26 cellular contexts compared by ENCODE assay signal in genomic region chr6:116046739-116047138, GRCh38. TPM values are rescaled to one million over a fixed set of nuclear protein-coding genes. Genes with fewer than 3 reads are reported as not detected.
DNase-seq lines count a peak whose midpoint lies in the region; ATAC-seq, FAIRE-seq and TF ChIP-seq lines count a peak whose summit lies in the region.
"Had no signal": no experiment of that assay in that cellular context is flagged by ENCODE, and none has a peak within 500 bp of the region (broad histone marks: within the 10 kb centered on the region; RNA-seq: fewer than 3 reads in every experiment).

No MANE protein-coding gene starts in this region.

- H3K9me3 ChIP-seq in HepG2 (ENCODE audit: low read length) (no peaks in the 10 kb centered on the region), right lobe of liver (no peaks in the 10 kb centered on the region), K562 (replicated peaks; ENCODE audit: control insufficient read depth, insufficient read depth, low read depth, low read length) (no peaks in the 10 kb centered on the region), tibial nerve (peaks cover 0 to 13% (median 1%) of the 10 kb centered on the region in 4 donors)
- H3K9me3 ChIP-seq: BLaER1 treated with 17β-estradiol and CSF1 and Interleukin-3, amounts not matched to agents 10 nM and 100 nM; Caco-2 had no signal

- no peak for DNase-seq in HepG2 (ENCODE audit: low spot score)
- DNase-seq in right lobe of liver, result no peak
- no peak for DNase-seq in K562 (ENCODE audit: extremely low read depth in 1 of 4, low spot score in 3 of 4)
- no peak for DNase-seq in NOMO-1 (lab: John Stamatoyannopoulos, UW; ENCODE audit: unreplicated experiment in 2 of 2)
- no peak for DNase-seq in tibial nerve (ENCODE audit: low spot score in 2 of 2)
- DNase-seq: AML-193; Caco-2; Calu3; CD4-positive, alpha-beta T cell; CD8-positive, alpha-beta T cell; DMS153; DMS79; DND-41; GDM1 had no signal

- TF ChIP-seq POLR2A in HepG2 (IDR thresholded peaks at IDR 0.05; ENCODE audit: insufficient read depth in 1 of 2, low read depth in 2 of 2, low read length in 2 of 2), result no peak
- no peak for TF ChIP-seq POLR2A in right lobe of liver (IDR thresholded peaks at IDR 0.05)
- no peak for TF ChIP-seq POLR2A in K562 (conservative IDR thresholded peaks at IDR 0.05)
- no peak for TF ChIP-seq POLR2A in tibial nerve (IDR thresholded peaks at IDR 0.05)

- FAIRE-seq in HepG2 (lab: Jason Lieb, UNC), result no peak
- no peak for FAIRE-seq in K562 (lab: Jason Lieb, UNC)
- FAIRE-seq: A204.1, D721Med, GM12892, GM18507, GM19239 had no signal

- no peaks in the 10 kb centered on the region for H4K20me1 ChIP-seq in HepG2 (ENCODE audit: insufficient read depth, low read length)
- no peaks in the 10 kb centered on the region for H4K20me1 ChIP-seq in K562 (replicated peaks; ENCODE audit: control insufficient read depth, insufficient read depth, low read length)
- H4K20me1 ChIP-seq: BLaER1 treated with 17β-estradiol and CSF1 and Interleukin-3, amounts not matched to agents 10 nM and 100 nM had no signal

- H3K79me2 ChIP-seq in HepG2 (ENCODE audit: insufficient read depth, low read length) (peaks cover 29% of the 10 kb centered on the region), K562 (ENCODE audit: control insufficient read depth, insufficient read depth, low read length) (no peaks in the 10 kb centered on the region)

- CTCF ChIA-PET in HepG2 (lab: Yijun Ruan, JAX; ENCODE audit: low intra/inter-chr PET ratio, low total read pairs) (no interaction called here), K562 (lab: Yijun Ruan, JAX; ENCODE audit: low intra/inter-chr PET ratio) (no interaction called here)

- WGBS in HepG2 (ENCODE audit: low lambda C conversion rate), result 0% methylated on average over 1 of the region's 1 CpG
- WGBS in right lobe of liver (ENCODE audit: insufficient coverage, low coverage, low lambda C conversion rate, missing lambda C conversion rate), result 0% methylated on average over 1 of the region's 1 CpG
- WGBS in K562 (ENCODE audit: insufficient coverage, low coverage, missing lambda C conversion rate), result 0% methylated on average over 1 of the region's 1 CpG
- 0% methylated on average over 1 of the region's 1 CpG for WGBS in tibial nerve, 2 donors

- no peak for ATAC-seq in HepG2
- no peak for ATAC-seq in right lobe of liver
- peak; percentile 16 for ATAC-seq in GM19452 (IDR thresholded peaks at IDR 0.05; ENCODE audit: unreplicated experiment)
- peak; percentile 14 for ATAC-seq in HG03354 (IDR thresholded peaks at IDR 0.05; ENCODE audit: poor library complexity, severe bottlenecking, unreplicated experiment)
- no peak for ATAC-seq in K562
- no peak for ATAC-seq in HG02623 (IDR thresholded peaks at IDR 0.05; ENCODE audit: unreplicated experiment)
- ATAC-seq: CD8-positive, alpha-beta T cell had no signal

- BruUV-seq in HepG2 (replicated peaks; lab: Mats Ljungman, UMichigan) (no TSS peak), K562 (replicated peaks; lab: Mats Ljungman, UMichigan) (no TSS peak)

- in situ Hi-C loops in HepG2 (cut with HindIII; ENCODE audit: extremely low pct_ligation_motif_present, low pct_unique_long_range_greater_than_20kb) (no loop called here), K562 (cut with MboI) (no loop called here)

- no peak overlapping the region for H2AFZ ChIP-seq in HepG2 (ENCODE audit: low read length)
- no peak overlapping the region for H2AFZ ChIP-seq in K562 (ENCODE audit: low read depth, low read length)

- H3K4me2 ChIP-seq in HepG2 (ENCODE audit: low read depth, low read length) (no peak overlapping the region), K562 (ENCODE audit: insufficient read depth, low read length) (no peak overlapping the region)

- H3K4me1 ChIP-seq in HepG2 (ENCODE audit: insufficient read depth, low read length) (peaks cover 27% of the 10 kb centered on the region), right lobe of liver (peaks cover 0 to 5% (median 0%) of the 10 kb centered on the region in 4 donors), K562 (replicated peaks in 1 of 2; ENCODE audit: control insufficient read depth in 2 of 2, insufficient read depth in 2 of 2, low read length in 2 of 2) (no peaks in the 10 kb centered on the region), tibial nerve (no peaks in the 10 kb centered on the region)

- intact Hi-C loops in HepG2 (cut with micrococcal nuclease; ENCODE audit: unreplicated experiment), result no loop called here
- intact Hi-C loops in right lobe of liver (cut with DNase I), result no loop called here
- intact Hi-C loops in K562 (cut with micrococcal nuclease), result no loop called here

- H3K9ac ChIP-seq in HepG2 (ENCODE audit: insufficient read depth, low read depth, low read length) (no peak overlapping the region), K562 (ENCODE audit: insufficient read depth in 1 of 2, low read depth in 2 of 2, low read length in 2 of 2) (no peak overlapping the region)
- H3K9ac ChIP-seq: BLaER1 treated with 17β-estradiol and CSF1 and Interleukin-3, amounts not matched to agents 10 nM and 100 nM had no signal

- no peaks in the 10 kb centered on the region for H3K9me1 ChIP-seq in K562 (ENCODE audit: control insufficient read depth, insufficient read depth, low read length)

- H3K27me3 ChIP-seq in HepG2 (ENCODE audit: control insufficient read depth in 1 of 2, insufficient read depth in 2 of 2, low read length in 2 of 2) (no peaks in the 10 kb centered on the region), right lobe of liver (no peaks in the 10 kb centered on the region), K562 (ENCODE audit: control insufficient read depth in 2 of 2, insufficient read depth in 2 of 2, low read length in 2 of 2) (no peaks in the 10 kb centered on the region), tibial nerve (no peaks in the 10 kb centered on the region)
- H3K27me3 ChIP-seq: BLaER1 treated with 17β-estradiol and CSF1 and Interleukin-3, amounts not matched to agents 10 nM and 100 nM had no signal

- H3K36me3 ChIP-seq in HepG2 (replicated peaks in 1 of 2; ENCODE audit: control insufficient read depth in 1 of 2, insufficient read depth in 2 of 2, low read length in 2 of 2) (no peaks in the 10 kb centered on the region; a peak in 3 of 5 replicates), right lobe of liver (no peaks in the 10 kb centered on the region), K562 (ENCODE audit: control insufficient read depth, insufficient read depth, low read length) (no peaks in the 10 kb centered on the region), tibial nerve (no peaks in the 10 kb centered on the region)
- H3K36me3 ChIP-seq: BLaER1 treated with 17β-estradiol and CSF1 and Interleukin-3, amounts not matched to agents 10 nM and 100 nM had no signal

- TF ChIP-seq EP300 in HepG2 (IDR thresholded peaks at IDR 0.05; ENCODE audit: low read depth in 2 of 2, low read length in 2 of 2), result no peak
- TF ChIP-seq EP300 in HepG2 (CRISPR knock-in tag; IDR thresholded peaks at IDR 0.05; ENCODE audit: borderline replicate concordance), result no peak
- TF ChIP-seq EP300 in K562 (IDR thresholded peaks at IDR 0.05; ENCODE audit: low read length), result no peak
- no peak for TF ChIP-seq EP300 in tibial nerve (IDR thresholded peaks at IDR 0.05)

- no peak for TF ChIP-seq RAD21 in HepG2 (CRISPR knock-in tag; IDR thresholded peaks at IDR 0.05)
- no peak for TF ChIP-seq RAD21 in K562 (CRISPR knock-in tag; conservative IDR thresholded peaks at IDR 0.05 in 1 of 2, IDR thresholded peaks at IDR 0.05 in 1 of 2)

- no peak for TF ChIP-seq CTCF in HepG2 (CRISPR knock-in tag; IDR thresholded peaks at IDR 0.05)
- no peak for TF ChIP-seq CTCF in right lobe of liver (IDR thresholded peaks at IDR 0.05)
- no peak for TF ChIP-seq CTCF in K562 (IDR thresholded peaks at IDR 0.05 in 2 of 3, conservative IDR thresholded peaks at IDR 0.05 in 1 of 3; ENCODE audit: insufficient read depth in 2 of 3, low read depth in 1 of 3, low read length in 3 of 3)
- TF ChIP-seq CTCF in tibial nerve (IDR thresholded peaks at IDR 0.05), result no peak

- H3K27ac ChIP-seq in HepG2 (ENCODE audit: extremely low read length, insufficient read depth, low read length) (no peak overlapping the region), right lobe of liver (no peak overlapping the region), K562 (ENCODE audit: extremely low read depth, low read depth, low read length) (no peak overlapping the region), tibial nerve (no peak overlapping the region)
- H3K27ac ChIP-seq: 22Rv1; BLaER1 treated with 17β-estradiol and CSF1 and Interleukin-3, amounts not matched to agents 10 nM and 100 nM; C4-2B had no signal

- POLR2A ChIA-PET in HepG2 (lab: Yijun Ruan, JAX) (interaction anchor here (1.9 kb wide), 1 partner anchor 14 kb away, joined by 11 read pairs; the partner anchor contains the start of gene FRK), K562 (lab: Yijun Ruan, JAX) (no interaction called here)

- no peak overlapping the region for H3K4me3 ChIP-seq in HepG2 (replicated peaks in 1 of 3; ENCODE audit: insufficient read depth in 1 of 3, low read depth in 2 of 3, low read length in 3 of 3)
- H3K4me3 ChIP-seq in right lobe of liver, result no peak overlapping the region
- H3K4me3 ChIP-seq in K562, result no peak overlapping the region
- H3K4me3 ChIP-seq in tibial nerve, result no peak overlapping the region
- H3K4me3 ChIP-seq: BLaER1 treated with 17β-estradiol and CSF1 and Interleukin-3, amounts not matched to agents 10 nM and 100 nM; GM12878 had no signal

RNA-seq across cellular contexts. Expression of gene FRK, which starts 14.0 kb away (rescaled TPM):
- total RNA-seq in HepG2 (2016; rRNA removed; fragmentation: Illumina TruSeq; extraction: Trizol), result 2.9 and 4.5 TPM in 2 replicates
- 0.51 and 0.62 TPM in 2 replicates for total RNA-seq in HepG2 (2016; cell fraction: cytosol; rRNA removed; fragmentation: Illumina TruSeq; extraction: Trizol; ENCODE audit: low read depth)
- 2.9 and 4.1 TPM in 2 replicates for total RNA-seq in HepG2 (2016; cell fraction: insoluble cytoplasmic fraction; rRNA removed; fragmentation: Illumina TruSeq; extraction: Trizol)
- 0.86 and 0.93 TPM in 2 replicates for total RNA-seq in HepG2 (2016; cell fraction: membrane; rRNA removed; fragmentation: Illumina TruSeq; extraction: Trizol)
- 6.1 and 6.5 TPM in 2 replicates for total RNA-seq in HepG2 (2016; cell fraction: nucleus; rRNA removed; fragmentation: Illumina TruSeq; extraction: Trizol)
- polyA plus RNA-seq in HepG2 (2011; rRNA removed), result 1.3 and 1.5 TPM in 2 replicates
- 0.56 and 1.2 TPM in 2 replicates for polyA plus RNA-seq in HepG2 (2011; cell fraction: cytosol; rRNA removed)
- 1.7 and 2.6 TPM in 2 replicates for polyA plus RNA-seq in HepG2 (2011; cell fraction: nucleus; rRNA removed)
- polyA plus RNA-seq in HepG2 (2012), result 0.65 and 0.80 TPM in 2 replicates
- 0.08 and 0.10 TPM in 2 replicates for polyA plus RNA-seq in HepG2 (2016; cell fraction: cytosol; fragmentation: Illumina TruSeq; extraction: Trizol; ENCODE audit: low read depth)
- 1.7 and 1.9 TPM in 2 replicates for polyA plus RNA-seq in HepG2 (2016; cell fraction: insoluble cytoplasmic fraction; fragmentation: Illumina TruSeq; extraction: Trizol; ENCODE audit: low read depth)
- polyA plus RNA-seq in HepG2 (2016; cell fraction: membrane; fragmentation: Illumina TruSeq; extraction: Trizol; ENCODE audit: low read depth), result 0.18 and 0.27 TPM in 2 replicates
- polyA plus RNA-seq in HepG2 (2016; cell fraction: nucleus; fragmentation: Illumina TruSeq; extraction: Trizol; ENCODE audit: insufficient read depth, low read depth), result 2.1 and 2.6 TPM in 2 replicates
- polyA minus RNA-seq in HepG2 (2011; rRNA and poly(A)+ RNA removed; ENCODE audit: low replicate concordance), result 5.6 and 8.1 TPM in 2 replicates
- 2.5 and 3.6 TPM in 2 replicates for polyA minus RNA-seq in HepG2 (2011; cell fraction: cytosol; rRNA and poly(A)+ RNA removed)
- 16.5 and 22.3 TPM in 2 replicates for polyA minus RNA-seq in HepG2 (2011; cell fraction: nucleus; rRNA and poly(A)+ RNA removed)
- 10 to 100 TPM in 4 of 6 experiments, 1 to 10 TPM in 2; 8.4 to 14.1 (median 11.9) TPM for total RNA-seq in right lobe of liver
- total RNA-seq in K562 (2011; cell fraction: chromatin; rRNA removed; ENCODE audit: low replicate concordance), result 0.02 and 0.07 TPM in 2 replicates
- total RNA-seq in K562 (2011; cell fraction: nucleolus; rRNA removed), result not detected in 2 replicates
- 0.07 TPM in 1 of 2 replicates, not detected in the other for total RNA-seq in K562 (2011; cell fraction: nucleoplasm; rRNA removed)
- 0.09 and 0.16 TPM in 2 replicates for total RNA-seq in K562 (2014; rRNA removed)
- total RNA-seq in K562 (2014; rRNA removed; fragmentation: Illumina TruSeq; extraction: Trizol), result 0.15 and 0.22 TPM in 2 replicates
- total RNA-seq in K562 (2015; rRNA removed; fragmentation: Illumina TruSeq; extraction: Trizol), result 0.29 and 0.34 TPM in 2 replicates
- total RNA-seq in K562 (2021), result 0.13 and 0.22 TPM in 2 replicates
- polyA plus RNA-seq in K562 (2011; rRNA removed), result 0.01 and 0.03 TPM in 2 replicates
- under 0.01 and 0.01 TPM in 2 replicates for polyA plus RNA-seq in K562 (2011; cell fraction: cytosol; rRNA removed)
- 0.04 TPM in 2 replicates for polyA plus RNA-seq in K562 (2011; cell fraction: nucleus; rRNA removed)
- polyA plus RNA-seq in K562 (2012), result 0.14 and 0.19 TPM in 2 replicates
- polyA plus RNA-seq in K562 (2014; fragmentation: Illumina TruSeq; extraction: Trizol), result 0.09 and 0.10 TPM in 2 replicates
- under 1 TPM; 0.03 to 0.07 TPM for polyA plus RNA-seq in K562 (2014; fragmentation: Nextera tagmentation; extraction: Ambion mirVana)
- polyA plus RNA-seq in K562 (2014; rRNA removed), result 0.05 and 0.11 TPM in 2 replicates
- polyA minus RNA-seq in K562 (2011; rRNA and poly(A)+ RNA removed), result 0.04 and 0.12 TPM in 2 replicates
- 0.09 TPM in 1 of 2 replicates, not detected in the other for polyA minus RNA-seq in K562 (2011; cell fraction: cytosol; rRNA and poly(A)+ RNA removed)
- under 0.01 and 0.11 TPM in 2 replicates for polyA minus RNA-seq in K562 (2011; cell fraction: nucleus; rRNA and poly(A)+ RNA removed)
- 1 to 10 TPM in 2 of 4 donors, under 1 TPM in 2; 0.78 to 1.3 (median 0.97) TPM for total RNA-seq in tibial nerve
- total RNA-seq: CD4-positive, alpha-beta T cell had no signal

RNA-seq across cellular contexts. Expression of gene NT5DC1, which starts 53.9 kb away (rescaled TPM):
- total RNA-seq in HepG2 (2016; rRNA removed; fragmentation: Illumina TruSeq; extraction: Trizol), result 56.1 and 90.6 TPM in 2 replicates
- 7.3 and 12.5 TPM in 2 replicates for total RNA-seq in HepG2 (2016; cell fraction: cytosol; rRNA removed; fragmentation: Illumina TruSeq; extraction: Trizol; ENCODE audit: low read depth)
- total RNA-seq in HepG2 (2016; cell fraction: insoluble cytoplasmic fraction; rRNA removed; fragmentation: Illumina TruSeq; extraction: Trizol), result 54.8 and 88.2 TPM in 2 replicates
- 25.6 and 27.4 TPM in 2 replicates for total RNA-seq in HepG2 (2016; cell fraction: membrane; rRNA removed; fragmentation: Illumina TruSeq; extraction: Trizol)
- total RNA-seq in HepG2 (2016; cell fraction: nucleus; rRNA removed; fragmentation: Illumina TruSeq; extraction: Trizol), result 46.5 and 53.8 TPM in 2 replicates
- polyA plus RNA-seq in HepG2 (2011; rRNA removed), result 22.1 and 27.0 TPM in 2 replicates
- 22.4 and 23.3 TPM in 2 replicates for polyA plus RNA-seq in HepG2 (2011; cell fraction: cytosol; rRNA removed)
- polyA plus RNA-seq in HepG2 (2011; cell fraction: nucleus; rRNA removed), result 10.3 and 13.1 TPM in 2 replicates
- polyA plus RNA-seq in HepG2 (2012), result 28.1 and 28.8 TPM in 2 replicates
- 12.1 and 12.5 TPM in 2 replicates for polyA plus RNA-seq in HepG2 (2016; cell fraction: cytosol; fragmentation: Illumina TruSeq; extraction: Trizol; ENCODE audit: low read depth)
- polyA plus RNA-seq in HepG2 (2016; cell fraction: insoluble cytoplasmic fraction; fragmentation: Illumina TruSeq; extraction: Trizol; ENCODE audit: low read depth), result 81.9 and 84.6 TPM in 2 replicates
- 21.3 and 21.5 TPM in 2 replicates for polyA plus RNA-seq in HepG2 (2016; cell fraction: membrane; fragmentation: Illumina TruSeq; extraction: Trizol; ENCODE audit: low read depth)
- 34.4 and 35.2 TPM in 2 replicates for polyA plus RNA-seq in HepG2 (2016; cell fraction: nucleus; fragmentation: Illumina TruSeq; extraction: Trizol; ENCODE audit: insufficient read depth, low read depth)
- 22.3 and 35.3 TPM in 2 replicates for polyA minus RNA-seq in HepG2 (2011; rRNA and poly(A)+ RNA removed; ENCODE audit: low replicate concordance)
- polyA minus RNA-seq in HepG2 (2011; cell fraction: cytosol; rRNA and poly(A)+ RNA removed), result 38.6 and 39.5 TPM in 2 replicates
- polyA minus RNA-seq in HepG2 (2011; cell fraction: nucleus; rRNA and poly(A)+ RNA removed), result 40.2 and 44.4 TPM in 2 replicates
- 10 to 100 TPM in 4 of 6 experiments, 1 to 10 TPM in 2; 8.5 to 49.1 (median 34.8) TPM for total RNA-seq in right lobe of liver
- total RNA-seq in K562 (2011; cell fraction: chromatin; rRNA removed; ENCODE audit: low replicate concordance), result 6.5 and 14.2 TPM in 2 replicates
- total RNA-seq in K562 (2011; cell fraction: nucleolus; rRNA removed), result 3.2 and 6.6 TPM in 2 replicates
- total RNA-seq in K562 (2011; cell fraction: nucleoplasm; rRNA removed), result 4.0 and 7.6 TPM in 2 replicates
- total RNA-seq in K562 (2014; rRNA removed), result 4.9 and 12.0 TPM in 2 replicates
- 16.3 and 22.2 TPM in 2 replicates for total RNA-seq in K562 (2014; rRNA removed; fragmentation: Illumina TruSeq; extraction: Trizol)
- 16.1 and 18.7 TPM in 2 replicates for total RNA-seq in K562 (2015; rRNA removed; fragmentation: Illumina TruSeq; extraction: Trizol)
- total RNA-seq in K562 (2021), result 28.5 and 31.8 TPM in 2 replicates
- 18.3 and 19.6 TPM in 2 replicates for polyA plus RNA-seq in K562 (2011; rRNA removed)
- polyA plus RNA-seq in K562 (2011; cell fraction: cytosol; rRNA removed), result 6.7 and 14.1 TPM in 2 replicates
- 7.0 and 8.7 TPM in 2 replicates for polyA plus RNA-seq in K562 (2011; cell fraction: nucleus; rRNA removed)
- polyA plus RNA-seq in K562 (2012), result 17.9 and 43.2 TPM in 2 replicates
- polyA plus RNA-seq in K562 (2014; fragmentation: Illumina TruSeq; extraction: Trizol), result 14.5 and 22.2 TPM in 2 replicates
- polyA plus RNA-seq in K562 (2014; fragmentation: Nextera tagmentation; extraction: Ambion mirVana), result 10 to 100 TPM; 15.7 to 20.5 TPM
- 15.9 and 20.7 TPM in 2 replicates for polyA plus RNA-seq in K562 (2014; rRNA removed)
- 14.7 and 21.6 TPM in 2 replicates for polyA minus RNA-seq in K562 (2011; rRNA and poly(A)+ RNA removed)
- 11.6 and 19.5 TPM in 2 replicates for polyA minus RNA-seq in K562 (2011; cell fraction: cytosol; rRNA and poly(A)+ RNA removed)
- polyA minus RNA-seq in K562 (2011; cell fraction: nucleus; rRNA and poly(A)+ RNA removed), result 13.5 and 17.3 TPM in 2 replicates
- 10 to 100 TPM in 1 of 4 donors, 1 to 10 TPM in 3; 4.2 to 23.5 (median 7.0) TPM for total RNA-seq in tibial nerve

Comparison
In these comparisons a context has a peak if more than half of its experiments do, and no peak if none do; other contexts are left out.
1. ATAC-seq: peak in GM19452 (single experiment) and HG03354 (single experiment); none in HepG2 (single experiment), right lobe of liver (0 of 4), K562 (single experiment) and HG02623 (single experiment).
2. Of the 241 proteins assayed by ChIP-seq in both HepG2 and K562: peak only in HepG2: none; only in K562: MAFG; in both: MAFF and MAFK; in neither: 238.